In the genomic region with DNA sequence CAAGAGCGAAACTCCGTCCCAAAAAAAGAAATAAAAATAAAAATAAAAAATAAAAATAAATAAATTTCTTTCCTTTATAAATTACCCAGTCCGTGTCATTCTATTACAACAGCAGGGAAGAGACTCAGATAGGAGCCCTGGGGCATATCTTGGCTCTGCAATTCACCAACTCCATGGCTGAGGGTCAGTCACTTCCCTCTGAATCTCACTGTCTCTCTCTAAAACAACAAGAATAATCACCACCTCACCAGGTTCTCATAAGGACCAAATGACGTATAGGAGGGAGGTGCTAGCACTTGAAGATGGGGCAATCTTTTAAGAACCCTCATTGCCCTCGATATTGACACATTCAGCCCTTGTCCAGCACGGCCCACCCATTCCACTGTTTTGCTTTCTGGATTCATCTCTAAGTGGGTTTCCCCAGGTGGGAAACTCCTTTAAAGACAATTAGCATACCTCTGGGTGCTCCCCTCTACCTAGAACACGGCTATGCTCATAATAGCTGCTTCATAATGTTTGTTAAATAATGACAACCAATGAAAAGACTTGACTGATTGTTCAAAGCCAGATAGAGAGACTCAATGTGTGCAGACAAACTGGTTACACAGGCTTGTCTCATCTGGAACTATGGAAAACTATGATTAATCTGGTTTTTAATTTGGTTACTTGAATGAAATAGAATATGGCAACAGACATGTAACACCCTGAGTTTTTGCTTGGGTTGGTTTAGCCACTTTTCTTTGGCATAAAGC, we compare ENCODE assay signal across 19 cellular contexts. TPM values are rescaled to one million over a fixed set of nuclear protein-coding genes. Genes with fewer than 3 reads are reported as not detected.
DNase-seq lines count a peak whose midpoint lies in the region; ATAC-seq and TF ChIP-seq lines count a peak whose summit lies in the region.
"Had no signal": no experiment of that assay in that cellular context is flagged by ENCODE, and none has a peak within 500 bp of the region (broad histone marks: within the 10 kb centered on the region; RNA-seq: fewer than 3 reads in every experiment).

No MANE protein-coding gene starts in this region.

- H3K27ac ChIP-seq in VCaP, result peak overlapping the region; percentile 37
- no peak overlapping the region for H3K27ac ChIP-seq in lower lobe of right lung
- H3K27ac ChIP-seq in upper lobe of right lung, result no peak overlapping the region
- H3K27ac ChIP-seq: SJCRH30 had no signal

- H3K9me3 ChIP-seq in lower lobe of right lung (no peaks in the 10 kb centered on the region), upper lobe of right lung (no peaks in the 10 kb centered on the region)
- H3K9me3 ChIP-seq: SJCRH30 had no signal

- ATAC-seq in left ventricle myocardium superior (no peak), lower lobe of right lung (peak; percentile 50 to 79), upper lobe of right lung (peak; percentile 65), GM21367 (IDR thresholded peaks at IDR 0.05; ENCODE audit: unreplicated experiment) (no peak)

- H3K4me1 ChIP-seq in lower lobe of right lung (no peaks in the 10 kb centered on the region), upper lobe of right lung (no peaks in the 10 kb centered on the region)

- H3K27me3 ChIP-seq in lower lobe of right lung (ENCODE audit: low read depth) (no peaks in the 10 kb centered on the region), upper lobe of right lung (no peaks in the 10 kb centered on the region)
- H3K27me3 ChIP-seq: SJCRH30 had no signal

- no peaks in the 10 kb centered on the region for H3K36me3 ChIP-seq in lower lobe of right lung
- H3K36me3 ChIP-seq in upper lobe of right lung, result no peaks in the 10 kb centered on the region
- H3K36me3 ChIP-seq: SJCRH30 had no signal

- intact Hi-C loops in cardiac septum (cut with DNase I), result no loop called here
- intact Hi-C loops in left ventricle myocardium superior (cut with micrococcal nuclease), result no loop called here
- intact Hi-C loops in lower lobe of right lung (cut with DNase I), result no loop called here
- intact Hi-C loops in upper lobe of right lung (cut with DNase I), result no loop called here

- no peak overlapping the region for H3K4me3 ChIP-seq in lower lobe of right lung
- no peak overlapping the region for H3K4me3 ChIP-seq in upper lobe of right lung
- H3K4me3 ChIP-seq: SJCRH30 had no signal

- TF ChIP-seq CTCF in VCaP (conservative IDR thresholded peaks at IDR 0.05), result no peak
- TF ChIP-seq CTCF in lower lobe of right lung (IDR thresholded peaks at IDR 0.05), result no peak
- TF ChIP-seq CTCF in upper lobe of right lung (IDR thresholded peaks at IDR 0.05), result no peak

- peak; percentile 43 for DNase-seq in cardiac septum (ENCODE audit: low spot score)
- DNase-seq in left ventricle myocardium superior, result no peak
- no peak for DNase-seq in lower lobe of right lung
- no peak for DNase-seq in upper lobe of right lung
- no peak for DNase-seq in NCI-H524 treated with DMSO at 0.1 percent for 48 hours (lab: John Stamatoyannopoulos, UW)
- DNase-seq in RPMI8226, result no peak
- DNase-seq: CD4-positive, CD25-positive, alpha-beta regulatory T cell; MV-4-11; NCI-H1694; NCI-H2081; NCI-H446; NCI-H774; NK-92 treated with Interleukin-12 subunit alpha and Interleukin-12 subunit beta, amount 100 ng/mL, for 24 hours; SJCRH30 had no signal

RNA-seq across cellular contexts. Expression of a gene that starts 15.1 kb away (rescaled TPM):
- total RNA-seq in cardiac septum (0.43 TPM), left ventricle myocardium superior (0.45 TPM), lower lobe of right lung (0.68 TPM), upper lobe of right lung (0.49 TPM)
- total RNA-seq: G401, H4, M059J had no signal

Comparison
In these comparisons a context has a peak if more than half of its experiments do, and no peak if none do; other contexts are left out.
1. ATAC-seq: peak in lower lobe of right lung (2 of 2) and upper lobe of right lung (single experiment); none in left ventricle myocardium superior (single experiment) and GM21367 (single experiment).